1 cellular context compared by ENCODE assay signal in genomic region chr6:88712243-88712936, GRCh38.
A peak's percentile ranks its signal among the peaks of the same experiment; 100 is the strongest.
TF ChIP-seq lines count a peak whose summit lies in the region.

No MANE protein-coding gene starts in this region.

TF ChIP-seq in GM12878, 131 proteins besides CTCF, POLR2A, EP300 and RAD21 (continued from another document):
- TF ChIP-seq, protein P1, sequence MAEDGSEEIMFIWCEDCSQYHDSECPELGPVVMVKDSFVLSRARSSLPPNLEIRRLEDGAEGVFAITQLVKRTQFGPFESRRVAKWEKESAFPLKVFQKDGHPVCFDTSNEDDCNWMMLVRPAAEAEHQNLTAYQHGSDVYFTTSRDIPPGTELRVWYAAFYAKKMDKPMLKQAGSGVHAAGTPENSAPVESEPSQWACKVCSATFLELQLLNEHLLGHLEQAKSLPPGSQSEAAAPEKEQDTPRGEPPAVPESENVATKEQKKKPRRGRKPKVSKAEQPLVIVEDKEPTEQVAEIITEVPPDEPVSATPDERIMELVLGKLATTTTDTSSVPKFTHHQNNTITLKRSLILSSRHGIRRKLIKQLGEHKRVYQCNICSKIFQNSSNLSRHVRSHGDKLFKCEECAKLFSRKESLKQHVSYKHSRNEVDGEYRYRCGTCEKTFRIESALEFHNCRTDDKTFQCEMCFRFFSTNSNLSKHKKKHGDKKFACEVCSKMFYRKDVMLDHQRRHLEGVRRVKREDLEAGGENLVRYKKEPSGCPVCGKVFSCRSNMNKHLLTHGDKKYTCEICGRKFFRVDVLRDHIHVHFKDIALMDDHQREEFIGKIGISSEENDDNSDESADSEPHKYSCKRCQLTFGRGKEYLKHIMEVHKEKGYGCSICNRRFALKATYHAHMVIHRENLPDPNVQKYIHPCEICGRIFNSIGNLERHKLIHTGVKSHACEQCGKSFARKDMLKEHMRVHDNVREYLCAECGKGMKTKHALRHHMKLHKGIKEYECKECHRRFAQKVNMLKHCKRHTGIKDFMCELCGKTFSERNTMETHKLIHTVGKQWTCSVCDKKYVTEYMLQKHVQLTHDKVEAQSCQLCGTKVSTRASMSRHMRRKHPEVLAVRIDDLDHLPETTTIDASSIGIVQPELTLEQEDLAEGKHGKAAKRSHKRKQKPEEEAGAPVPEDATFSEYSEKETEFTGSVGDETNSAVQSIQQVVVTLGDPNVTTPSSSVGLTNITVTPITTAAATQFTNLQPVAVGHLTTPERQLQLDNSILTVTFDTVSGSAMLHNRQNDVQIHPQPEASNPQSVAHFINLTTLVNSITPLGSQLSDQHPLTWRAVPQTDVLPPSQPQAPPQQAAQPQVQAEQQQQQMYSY (CRISPR knock-in tag; IDR thresholded peaks at IDR 0.05) = no peak
- no peak for TF ChIP-seq KLF5 (IDR thresholded peaks at IDR 0.05; ENCODE audit: partially characterized antibody)
- peak; percentile 70 for TF ChIP-seq JUNB (IDR thresholded peaks at IDR 0.05)
- no peak for TF ChIP-seq CREB1 (IDR thresholded peaks at IDR 0.05; ENCODE audit: low read depth)
- TF ChIP-seq CBX5 (IDR thresholded peaks at IDR 0.05; ENCODE audit: low read depth) = no peak
- TF ChIP-seq, protein P2, sequence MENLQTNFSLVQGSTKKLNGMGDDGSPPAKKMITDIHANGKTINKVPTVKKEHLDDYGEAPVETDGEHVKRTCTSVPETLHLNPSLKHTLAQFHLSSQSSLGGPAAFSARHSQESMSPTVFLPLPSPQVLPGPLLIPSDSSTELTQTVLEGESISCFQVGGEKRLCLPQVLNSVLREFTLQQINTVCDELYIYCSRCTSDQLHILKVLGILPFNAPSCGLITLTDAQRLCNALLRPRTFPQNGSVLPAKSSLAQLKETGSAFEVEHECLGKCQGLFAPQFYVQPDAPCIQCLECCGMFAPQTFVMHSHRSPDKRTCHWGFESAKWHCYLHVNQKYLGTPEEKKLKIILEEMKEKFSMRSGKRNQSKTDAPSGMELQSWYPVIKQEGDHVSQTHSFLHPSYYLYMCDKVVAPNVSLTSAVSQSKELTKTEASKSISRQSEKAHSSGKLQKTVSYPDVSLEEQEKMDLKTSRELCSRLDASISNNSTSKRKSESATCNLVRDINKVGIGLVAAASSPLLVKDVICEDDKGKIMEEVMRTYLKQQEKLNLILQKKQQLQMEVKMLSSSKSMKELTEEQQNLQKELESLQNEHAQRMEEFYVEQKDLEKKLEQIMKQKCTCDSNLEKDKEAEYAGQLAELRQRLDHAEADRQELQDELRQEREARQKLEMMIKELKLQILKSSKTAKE (IDR thresholded peaks at IDR 0.05; ENCODE audit: low read depth, poor library complexity, severe bottlenecking) = no peak
- TF ChIP-seq MEF2A (IDR thresholded peaks at IDR 0.05; ENCODE audit: insufficient read depth, low read depth, low read length) = 0 out of 2 replicates have a peak, but pooled peaks have one; percentile 37
- peak; percentile 48; the same call in 1 of the 2 replicates for TF ChIP-seq NFIC (IDR thresholded peaks at IDR 0.05; ENCODE audit: low read depth, low read length)
